In genomic region chr16:25108054-25108453, GRCh38 we compare ENCODE assay signal across 9 cellular contexts. TPM values are rescaled to one million over a fixed set of nuclear protein-coding genes. Genes with fewer than 3 reads are reported as not detected.
DNase-seq lines count a peak whose midpoint lies in the region; ATAC-seq, FAIRE-seq and TF ChIP-seq lines count a peak whose summit lies in the region.
"Had no signal": no experiment of that assay in that cellular context is flagged by ENCODE, and none has a peak within 500 bp of the region (broad histone marks: within the 10 kb centered on the region; RNA-seq: fewer than 3 reads in every experiment).

No MANE protein-coding gene starts in this region.

- H3K9ac ChIP-seq in mesendoderm (ENCODE audit: low read length), result no peak overlapping the region

- no peak for TF ChIP-seq CTCF in osteoblast (IDR thresholded peaks at IDR 0.05; ENCODE audit: extremely low read depth, low read depth, low read length)

- H3K27me3 ChIP-seq in mesendoderm (ENCODE audit: insufficient read depth, low read length, poor library complexity), result no peaks in the 10 kb centered on the region
- no peaks in the 10 kb centered on the region for H3K27me3 ChIP-seq in osteoblast (ENCODE audit: insufficient read depth, low read length)

- H3K79me2 ChIP-seq in mesendoderm (ENCODE audit: control insufficient read depth, insufficient read depth, low read length) (peaks cover 11% of the 10 kb centered on the region), osteoblast (ENCODE audit: insufficient read depth, low read length) (peaks cover 21% of the 10 kb centered on the region)

- H3K9me3 ChIP-seq in osteoblast (ENCODE audit: low read depth, low read length), result no peaks in the 10 kb centered on the region
- H3K9me3 ChIP-seq: HAP-1 had no signal

- ATAC-seq in HG03175 (IDR thresholded peaks at IDR 0.05; ENCODE audit: unreplicated experiment) (no peak), HG03520 (IDR thresholded peaks at IDR 0.05; ENCODE audit: unreplicated experiment) (no peak)

- H3K4me3 ChIP-seq in mesendoderm (ENCODE audit: low read length) (no peak overlapping the region), osteoblast (ENCODE audit: insufficient read depth, low read length) (no peak overlapping the region)
- H3K4me3 ChIP-seq: HAP-1 had no signal

- H3K4me1 ChIP-seq in mesendoderm (ENCODE audit: control insufficient read depth, low read depth, low read length), result peaks cover 8% of the 10 kb centered on the region
- H3K4me1 ChIP-seq in osteoblast (ENCODE audit: insufficient read depth, low read length), result peaks cover 35% of the 10 kb centered on the region

- no peak overlapping the region for H2BK15ac ChIP-seq in mesendoderm (replicated peaks; ENCODE audit: low read depth)

- no peak overlapping the region for H3K27ac ChIP-seq in mesendoderm (ENCODE audit: low read depth, low read length)
- no peak overlapping the region for H3K27ac ChIP-seq in osteoblast (ENCODE audit: low read depth, low read length)

- peaks cover under 1% of the 10 kb centered on the region for H4K20me1 ChIP-seq in osteoblast (ENCODE audit: insufficient read depth, low read length)

- H4K5ac ChIP-seq in mesendoderm (ENCODE audit: low read length), result no peak overlapping the region

- no peak overlapping the region for H3K4ac ChIP-seq in mesendoderm (ENCODE audit: low read depth, low read length)

- H2AFZ ChIP-seq in osteoblast (ENCODE audit: low read length), result no peak overlapping the region

- H3K4me2 ChIP-seq in mesendoderm (ENCODE audit: low read length) (no peak overlapping the region), osteoblast (ENCODE audit: insufficient read depth, low read length) (no peak overlapping the region)

- WGBS in mesendoderm (ENCODE audit: extremely low coverage, insufficient coverage, low lambda C conversion rate), result no CpG with 5 or more reads among the region's 3 CpGs

- H3K56ac ChIP-seq in mesendoderm (ENCODE audit: low read length), result peak overlapping the region; percentile 18

- H3K23ac ChIP-seq in mesendoderm (ENCODE audit: low read length), result no peak overlapping the region

- H3K79me1 ChIP-seq in mesendoderm (ENCODE audit: low read length), result peaks cover 8% of the 10 kb centered on the region

- no peak overlapping the region for H2AK5ac ChIP-seq in mesendoderm (ENCODE audit: low read length)

- FAIRE-seq in GM19239 (lab: Jason Lieb, UNC), result no peak

- no peak overlapping the region for H2BK120ac ChIP-seq in mesendoderm (ENCODE audit: low read depth, low read length)

- no peak overlapping the region for H3K18ac ChIP-seq in mesendoderm (ENCODE audit: low read length)

- H2BK5ac ChIP-seq in mesendoderm (ENCODE audit: low read length), result no peak overlapping the region

- H3K36me3 ChIP-seq in mesendoderm (ENCODE audit: control insufficient read depth, insufficient read depth, low read length), result no peaks in the 10 kb centered on the region
- H3K36me3 ChIP-seq in osteoblast (ENCODE audit: insufficient read depth, low read length), result no peaks in the 10 kb centered on the region
- H3K36me3 ChIP-seq: HAP-1 had no signal

- no peak overlapping the region for H4K8ac ChIP-seq in mesendoderm (ENCODE audit: low read depth, low read length)

- DNase-seq in DMS153 treated with DMSO at 0.1 percent for 48 hours (lab: John Stamatoyannopoulos, UW; ENCODE audit: unreplicated experiment) (peak; percentile 20), KG1 (lab: John Stamatoyannopoulos, UW) (peak; percentile 12), mesendoderm (peak; percentile 54), GM19239 (ENCODE audit: insufficient read length, low spot score) (no peak), osteoblast (ENCODE audit: insufficient read length, low spot score, missing footprints) (no peak)
- DNase-seq in activated CD8-positive, alpha-beta memory T cell treated with anti-CD3 and anti-CD28 coated beads for 24 hours, result peak; percentile 64

RNA-seq across cellular contexts. Expression of gene LCMT1, which starts 3.5 kb away (rescaled TPM):
- 55.7 TPM for polyA plus RNA-seq in mesendoderm (2013, experiment 1 of 2)
- 55.1 TPM for polyA plus RNA-seq in mesendoderm (2013, experiment 2 of 2)
- 35.5 and 39.5 TPM in 2 replicates for total RNA-seq in osteoblast

Comparison
In these comparisons a context has a peak if more than half of its experiments do, and no peak if none do; other contexts are left out.
1. DNase-seq: peak in DMS153 treated with DMSO at 0.1 percent for 48 hours (single experiment), KG1 (single experiment), activated CD8-positive, alpha-beta memory T cell treated with anti-CD3 and anti-CD28 coated beads for 24 hours (single experiment) and mesendoderm (single experiment); none in GM19239 (single experiment) and osteoblast (single experiment).